Comparison of ENCODE assay signal across 16 cellular contexts in genomic region chr6:139905404-139906052, GRCh38.
DNase-seq lines count a peak whose midpoint lies in the region; TF ChIP-seq lines count a peak whose summit lies in the region.
"Had no signal": no experiment of that assay in that cellular context is flagged by ENCODE, and none has a peak within 500 bp of the region (broad histone marks: within the 10 kb centered on the region; RNA-seq: fewer than 3 reads in every experiment).

No MANE protein-coding gene starts in this region.

- no peak overlapping the region for H3K4me3 Mint-ChIP-seq in osteocyte (ENCODE audit: unreplicated experiment)
- H3K4me3 Mint-ChIP-seq: activated CD4-positive, alpha-beta T cell treated with anti-CD3 and anti-CD28 coated beads for 36 hours; activated naive CD8-positive, alpha-beta T cell treated with anti-CD3 and anti-CD28 coated beads for 36 hours; CD4-positive, alpha-beta T cell had no signal

- H3K27ac Mint-ChIP-seq in osteocyte (ENCODE audit: unreplicated experiment), result peak overlapping the region; percentile 76
- H3K27ac Mint-ChIP-seq: activated CD4-positive, alpha-beta T cell treated with anti-CD3 and anti-CD28 coated beads for 36 hours; activated naive CD8-positive, alpha-beta T cell treated with anti-CD3 and anti-CD28 coated beads for 36 hours; CD4-positive, alpha-beta T cell had no signal

- DNase-seq in GM03348 (ENCODE audit: low spot score), result peak; percentile 15
- DNase-seq in NCI-H2171 treated with DMSO at 0.1 percent for 48 hours (lab: John Stamatoyannopoulos, UW), result peak; percentile 97
- peak; percentile 53 for DNase-seq in fibroblast of gingiva (ENCODE audit: low read depth)
- no peak for DNase-seq in osteocyte (ENCODE audit: extremely low spot score, unreplicated experiment)
- no peak for DNase-seq in stimulated activated CD4-positive, alpha-beta T cell treated with anti-CD3 and anti-CD28 coated beads, Interleukin-15, amount 100 ng/mL, for 24 hours
- no peak for DNase-seq in activated gamma-delta T cell treated with Interleukin-2 at 50 U/mL for 16 hours
- no peak for DNase-seq in OCI-M2 (lab: John Stamatoyannopoulos, UW; ENCODE audit: unreplicated experiment)
- DNase-seq: activated CD4-positive, alpha-beta T cell treated with anti-CD3 and anti-CD28 coated beads for 36 hours; activated naive CD8-positive, alpha-beta T cell treated with anti-CD3 and anti-CD28 coated beads for 36 hours; caudate nucleus; CD4-positive, alpha-beta T cell; KG1; midbrain; NCI-H1436; NCI-H748 treated with DMSO at 0.1 percent for 48 hours; posterior cingulate gyrus had no signal

- H3K27me3 Mint-ChIP-seq in osteocyte (ENCODE audit: unreplicated experiment), result no peaks in the 10 kb centered on the region
- H3K27me3 Mint-ChIP-seq: activated CD4-positive, alpha-beta T cell treated with anti-CD3 and anti-CD28 coated beads for 36 hours; CD4-positive, alpha-beta T cell had no signal

- H3K36me3 Mint-ChIP-seq in osteocyte (ENCODE audit: unreplicated experiment), result no peaks in the 10 kb centered on the region
- H3K36me3 Mint-ChIP-seq: activated naive CD8-positive, alpha-beta T cell treated with anti-CD3 and anti-CD28 coated beads for 36 hours had no signal

- peak; percentile 23 for TF ChIP-seq CTCF in osteocyte (IDR thresholded peaks at IDR 0.05)

- H3K4me1 Mint-ChIP-seq in osteocyte (ENCODE audit: unreplicated experiment), result peaks cover 22% of the 10 kb centered on the region

- peaks cover 4% of the 10 kb centered on the region for H3K9me3 Mint-ChIP-seq in osteocyte (ENCODE audit: unreplicated experiment)
- H3K9me3 Mint-ChIP-seq: activated naive CD8-positive, alpha-beta T cell treated with anti-CD3 and anti-CD28 coated beads for 36 hours; CD4-positive, alpha-beta T cell had no signal

Comparison
In these comparisons a context has a peak if more than half of its experiments do, and no peak if none do; other contexts are left out.
1. DNase-seq: peak in GM03348 (single experiment), NCI-H2171 treated with DMSO at 0.1 percent for 48 hours (single experiment) and fibroblast of gingiva (single experiment); none in osteocyte (single experiment), stimulated activated CD4-positive, alpha-beta T cell treated with anti-CD3 and anti-CD28 coated beads, Interleukin-15, amount 100 ng/mL, for 24 hours (single experiment), activated gamma-delta T cell treated with Interleukin-2 at 50 U/mL for 16 hours (single experiment) and OCI-M2 (single experiment).